14 cellular contexts compared by ENCODE assay signal in the genomic region with DNA sequence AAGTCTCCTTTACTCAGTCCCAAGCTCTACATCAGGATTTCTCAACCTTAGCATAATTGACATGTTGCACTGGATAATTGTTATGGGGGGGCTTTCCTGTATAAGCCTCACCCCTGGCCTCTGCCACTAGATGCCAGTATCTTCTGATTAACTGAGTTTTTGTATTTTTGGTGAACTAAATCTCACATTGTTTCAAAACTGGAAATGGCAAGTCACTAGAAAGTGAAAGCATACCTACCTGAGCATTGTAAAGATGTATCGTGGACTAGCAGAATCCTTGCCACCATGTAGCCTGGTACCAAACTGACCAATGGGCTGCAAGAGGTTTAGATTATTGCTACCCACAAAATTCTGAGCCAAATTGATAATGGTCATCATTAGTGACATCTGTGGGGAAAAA.
DNase-seq lines count a peak whose midpoint lies in the region; ATAC-seq and TF ChIP-seq lines count a peak whose summit lies in the region.
"Had no signal": no experiment of that assay in that cellular context is flagged by ENCODE, and none has a peak within 500 bp of the region (broad histone marks: within the 10 kb centered on the region; RNA-seq: fewer than 3 reads in every experiment).

No MANE protein-coding gene starts in this region.

- no peak overlapping the region for H3K4me3 ChIP-seq in Loucy (ENCODE audit: low read length, poor library complexity, severe bottlenecking)
- H3K4me3 ChIP-seq: lower lobe of right lung, upper lobe of right lung had no signal

- H4K20me1 ChIP-seq in Loucy (ENCODE audit: insufficient read depth, low read length, poor library complexity, severe bottlenecking) = peaks cover 36% of the 10 kb centered on the region

- no peaks in the 10 kb centered on the region for H3K9me3 Mint-ChIP-seq in stimulated activated naive CD8-positive, alpha-beta T cell treated with anti-CD3 and anti-CD28 coated beads, Interleukin-15, amount 100 ng/mL, for 72 hours

- no peaks in the 10 kb centered on the region for H3K9me3 ChIP-seq in Loucy (ENCODE audit: insufficient read depth, low read depth, low read length)
- H3K9me3 ChIP-seq: lower lobe of right lung, upper lobe of right lung had no signal

- H3K4me1 Mint-ChIP-seq in stimulated activated naive CD8-positive, alpha-beta T cell treated with anti-CD3 and anti-CD28 coated beads, Interleukin-15, amount 100 ng/mL, for 72 hours = no peaks in the 10 kb centered on the region

- H3K4me2 ChIP-seq in Loucy (ENCODE audit: low read depth, low read length, poor library complexity, severe bottlenecking) = no peak overlapping the region

- H3K27me3 Mint-ChIP-seq in stimulated activated naive CD8-positive, alpha-beta T cell treated with anti-CD3 and anti-CD28 coated beads, Interleukin-15, amount 100 ng/mL, for 72 hours = no peaks in the 10 kb centered on the region

- H3K9me2 ChIP-seq in Loucy (replicated peaks; ENCODE audit: low read depth, low read length) = no peaks in the 10 kb centered on the region

- H3K27me3 ChIP-seq in Loucy (ENCODE audit: insufficient read depth, low read length, poor library complexity, severe bottlenecking) = no peaks in the 10 kb centered on the region
- H3K27me3 ChIP-seq: upper lobe of right lung had no signal

- peaks cover 3% of the 10 kb centered on the region for H3K4me1 ChIP-seq in Loucy (ENCODE audit: insufficient read depth, low read length, poor library complexity, severe bottlenecking)
- H3K4me1 ChIP-seq: lower lobe of right lung, upper lobe of right lung had no signal

- H3F3A ChIP-seq in Loucy (ENCODE audit: low read depth) = peaks cover 4% of the 10 kb centered on the region; the same call in 1 of the 2 replicates

- H3K79me2 ChIP-seq in Loucy (ENCODE audit: insufficient read depth, low read length) = peaks cover 56% of the 10 kb centered on the region

- no peak overlapping the region for H3K4me3 Mint-ChIP-seq in stimulated activated naive CD8-positive, alpha-beta T cell treated with anti-CD3 and anti-CD28 coated beads, Interleukin-15, amount 100 ng/mL, for 72 hours

- H3K9ac ChIP-seq in Loucy (ENCODE audit: low read depth, low read length, poor library complexity, severe bottlenecking) = no peak overlapping the region

- H3K36me3 ChIP-seq in Loucy (ENCODE audit: insufficient read depth, low read length) = peaks cover 96% of the 10 kb centered on the region
- H3K36me3 ChIP-seq: lower lobe of right lung, upper lobe of right lung had no signal

- no peak overlapping the region for H3K27ac Mint-ChIP-seq in stimulated activated naive CD8-positive, alpha-beta T cell treated with anti-CD3 and anti-CD28 coated beads, Interleukin-15, amount 100 ng/mL, for 72 hours

- DNase-seq in stimulated activated naive CD8-positive, alpha-beta T cell treated with anti-CD3 and anti-CD28 coated beads, Interleukin-15, amount 100 ng/mL, for 72 hours = no peak
- no peak for DNase-seq in stimulated activated naive CD8-positive, alpha-beta T cell treated with anti-CD3 and anti-CD28 coated beads, Interleukin-15, Interleukin-2, amounts not matched to agents 100 U/mL and 50 U/mL, for 24 hours
- DNase-seq in dedifferentiated amniotic fluid mesenchymal stem cell (ENCODE audit: extremely low spot score) (peak; percentile 3), HuH-7 (ENCODE audit: low spot score) (no peak)
- DNase-seq: activated CD8-positive, alpha-beta memory T cell treated with anti-CD3 and anti-CD28 coated beads for 24 hours; dermis blood vessel endothelial cell; lower lobe of right lung; NCI-H1436 treated with DMSO at 0.1 percent for 48 hours; NCI-H2171 treated with DMSO at 0.1 percent for 48 hours; stimulated activated CD4-positive, alpha-beta T cell treated with anti-CD3 and anti-CD28 coated beads, Interleukin-4, amount 100 ng/mL, for 4 hours; upper lobe of right lung had no signal

- TF ChIP-seq CTCF in Loucy (conservative IDR thresholded peaks at IDR 0.05; ENCODE audit: low read length) = peak; percentile 36

- peak; percentile 26 for ATAC-seq in stimulated activated naive CD8-positive, alpha-beta T cell treated with anti-CD3 and anti-CD28 coated beads, Interleukin-15, amount 100 ng/mL, for 72 hours
- no peak for ATAC-seq in stimulated activated naive CD8-positive, alpha-beta T cell treated with anti-CD3 and anti-CD28 coated beads, Interleukin-15, Interleukin-2, amounts not matched to agents 100 U/mL and 50 U/mL, for 24 hours
- ATAC-seq in HG03039 (IDR thresholded peaks at IDR 0.05; ENCODE audit: unreplicated experiment) (no peak), GM21717 (IDR thresholded peaks at IDR 0.05; ENCODE audit: unreplicated experiment) (no peak)
- ATAC-seq: lower lobe of right lung, upper lobe of right lung had no signal

- H2AFZ ChIP-seq in Loucy (ENCODE audit: low read length) = no peak overlapping the region
